In genomic region chr16:26645629-26646028, GRCh38 we compare ENCODE assay signal across 8 cellular contexts.
DNase-seq lines count a peak whose midpoint lies in the region; ATAC-seq and TF ChIP-seq lines count a peak whose summit lies in the region.

No MANE protein-coding gene starts in this region.

- CTCF ChIA-PET in WTC11 (lab: Charles Lee): interaction anchor here (0.5 to 1.8 kb wide), 87 partner anchors 9 to 1579 kb away, joined by 3 to 32 read pairs (median 4); no protein-coding TSS in a partner anchor

- TF ChIP-seq CTCF in WTC11 (IDR thresholded peaks at IDR 0.05): peak; percentile 79

- H3K27me3 Mint-ChIP-seq in WTC11 (ENCODE audit: low read depth): no peaks in the 10 kb centered on the region
- peaks cover 10 to 17% of the 10 kb centered on the region in 2 donors for H3K27me3 Mint-ChIP-seq in effector memory CD8-positive, alpha-beta T cell

- no peaks in the 10 kb centered on the region for H3K36me3 ChIP-seq in H7 (replicated peaks; ENCODE audit: control insufficient read depth, insufficient read depth, low read length)

- peak; percentile 95 for ATAC-seq in WTC11
- ATAC-seq in effector memory CD8-positive, alpha-beta T cell (replicated peaks): peak; percentile 79
- ATAC-seq in GM21529 (IDR thresholded peaks at IDR 0.05; ENCODE audit: unreplicated experiment): no peak
- ATAC-seq in esophagus mucosa: no peak
- no peak for ATAC-seq in HG03565 (IDR thresholded peaks at IDR 0.05; ENCODE audit: unreplicated experiment)

- H3K9me3 Mint-ChIP-seq in WTC11: no peaks in the 10 kb centered on the region
- H3K9me3 Mint-ChIP-seq in effector memory CD8-positive, alpha-beta T cell: no peaks in the 10 kb centered on the region

- no peak overlapping the region for H3K27ac Mint-ChIP-seq in WTC11
- H3K27ac Mint-ChIP-seq in effector memory CD8-positive, alpha-beta T cell: peak overlapping the region; percentile 44 to 83

- peaks cover 13% of the 10 kb centered on the region for H3K4me1 Mint-ChIP-seq in WTC11
- H3K4me1 Mint-ChIP-seq in effector memory CD8-positive, alpha-beta T cell (ENCODE audit: low read depth in 2 of 2): peaks cover 9 to 10% of the 10 kb centered on the region in 2 donors

- POLR2A ChIA-PET in WTC11 (lab: Charles Lee): interaction anchor here (0.5 to 0.6 kb wide), 2 partner anchors 131 to 667 kb away, joined by 4 to 5 read pairs; no protein-coding TSS in a partner anchor

- DNase-seq in H7 (peak; percentile 76), WTC11 (ENCODE audit: low spot score) (peak; percentile 80), GM03348 (ENCODE audit: low spot score) (no peak)
- peak; percentile 37 to 50 (median 43) for DNase-seq in effector memory CD8-positive, alpha-beta T cell
- peak; percentile 30 to 50 for DNase-seq in stimulated activated CD4-positive, alpha-beta T cell treated with anti-CD3 and anti-CD28 coated beads, Interleukin-4, amount 100 ng/mL, for 4 hours

- H3K36me3 Mint-ChIP-seq in WTC11: no peaks in the 10 kb centered on the region
- no peaks in the 10 kb centered on the region for H3K36me3 Mint-ChIP-seq in effector memory CD8-positive, alpha-beta T cell (ENCODE audit: insufficient read depth)

- no peak overlapping the region for H3K4me3 ChIP-seq in H7 (ENCODE audit: insufficient read depth, low read depth, low read length)

- H3K4me3 Mint-ChIP-seq in WTC11: no peak overlapping the region
- peak overlapping the region in 1 of 2 donors; percentile 61 for H3K4me3 Mint-ChIP-seq in effector memory CD8-positive, alpha-beta T cell

- H3K27me3 ChIP-seq in H7 (ENCODE audit: control insufficient read depth, insufficient read depth, low read length): no peaks in the 10 kb centered on the region; the same call in 1 of the 2 replicates

TF ChIP-seq in WTC11, 78 proteins besides CTCF, POLR2A, EP300 and RAD21:
- TF ChIP-seq ESRRA (CRISPR knock-in tag; IDR thresholded peaks at IDR 0.05; ENCODE audit: borderline replicate concordance): no peak
- TF ChIP-seq ZNF317 (CRISPR knock-in tag; IDR thresholded peaks at IDR 0.05; ENCODE audit: borderline replicate concordance, low read depth): no peak
- TF ChIP-seq ZNF138 (CRISPR knock-in tag; conservative IDR thresholded peaks at IDR 0.05): no peak
- no peak for TF ChIP-seq CREM (CRISPR knock-in tag; IDR thresholded peaks at IDR 0.05)
- no peak for TF ChIP-seq USF2 (CRISPR knock-in tag; IDR thresholded peaks at IDR 0.05)
- TF ChIP-seq TEAD1 (CRISPR knock-in tag; IDR thresholded peaks at IDR 0.05): no peak
- TF ChIP-seq E2F5 (CRISPR knock-in tag; IDR thresholded peaks at IDR 0.05): no peak
- no peak for TF ChIP-seq FOXP1 (CRISPR knock-in tag; IDR thresholded peaks at IDR 0.05; ENCODE audit: borderline replicate concordance)
- TF ChIP-seq PRRX2 (CRISPR knock-in tag; IDR thresholded peaks at IDR 0.05): no peak
- no peak for TF ChIP-seq HMGA2 (CRISPR knock-in tag; IDR thresholded peaks at IDR 0.05)
- TF ChIP-seq NR1H2 (CRISPR knock-in tag; IDR thresholded peaks at IDR 0.05): no peak
- no peak for TF ChIP-seq AR (CRISPR knock-in tag; IDR thresholded peaks at IDR 0.05)

Comparison
In these comparisons a context has a peak if more than half of its experiments do, and no peak if none do; other contexts are left out.
1. ATAC-seq: peak in WTC11 (single experiment) and effector memory CD8-positive, alpha-beta T cell (single experiment); none in GM21529 (single experiment), esophagus mucosa (single experiment) and HG03565 (single experiment).